Comparison of ENCODE assay signal across 2 cellular contexts in the genomic region with DNA sequence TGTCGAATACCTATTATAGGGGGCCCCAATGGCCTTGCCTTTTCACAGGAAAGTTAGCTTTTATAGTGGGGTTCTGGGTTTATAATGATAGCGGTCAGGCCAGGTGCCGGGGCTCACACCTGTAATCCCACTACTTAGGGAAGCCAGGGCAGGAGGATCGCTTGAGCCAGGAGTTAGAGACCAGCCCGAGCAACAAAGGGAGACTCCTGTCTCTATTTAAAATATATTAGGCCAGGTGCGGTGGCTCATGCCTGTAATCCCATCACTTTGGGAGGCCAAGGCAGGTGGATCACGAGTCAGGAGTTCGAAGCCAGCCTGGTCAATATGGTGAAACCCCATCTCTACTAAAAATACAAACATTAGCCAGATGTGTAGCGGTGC.
TF ChIP-seq lines count a peak whose summit lies in the region.

No MANE protein-coding gene starts in this region.

TF ChIP-seq in IMR-90, 13 proteins besides CTCF, POLR2A, EP300 and RAD21:
- TF ChIP-seq MXI1 (IDR thresholded peaks at IDR 0.05; ENCODE audit: borderline replicate concordance, low read depth, low read length) (no peak), RCOR1 (IDR thresholded peaks at IDR 0.05; ENCODE audit: insufficient replicate concordance, low read length) (no peak), MAZ (IDR thresholded peaks at IDR 0.05; ENCODE audit: borderline replicate concordance, low read depth, low read length) (no peak), CHD1 (IDR thresholded peaks at IDR 0.05; ENCODE audit: low read depth, low read length) (no peak), MAFK (IDR thresholded peaks at IDR 0.05; ENCODE audit: low read depth, low read length) (no peak), FOS (IDR thresholded peaks at IDR 0.05; ENCODE audit: low read depth, low read length) (no peak), NFE2L2 (IDR thresholded peaks at IDR 0.05; ENCODE audit: low read depth, low read length) (no peak), BHLHE40 (IDR thresholded peaks at IDR 0.05; ENCODE audit: low read depth, low read length) (no peak), SMC3 (IDR thresholded peaks at IDR 0.05; ENCODE audit: low read depth, low read length) (no peak), CEBPB (IDR thresholded peaks at IDR 0.05; ENCODE audit: low read depth, low read length) (no peak), RFX5 (IDR thresholded peaks at IDR 0.05; ENCODE audit: low read depth, low read length) (no peak)
- TF ChIP-seq, protein P1, sequence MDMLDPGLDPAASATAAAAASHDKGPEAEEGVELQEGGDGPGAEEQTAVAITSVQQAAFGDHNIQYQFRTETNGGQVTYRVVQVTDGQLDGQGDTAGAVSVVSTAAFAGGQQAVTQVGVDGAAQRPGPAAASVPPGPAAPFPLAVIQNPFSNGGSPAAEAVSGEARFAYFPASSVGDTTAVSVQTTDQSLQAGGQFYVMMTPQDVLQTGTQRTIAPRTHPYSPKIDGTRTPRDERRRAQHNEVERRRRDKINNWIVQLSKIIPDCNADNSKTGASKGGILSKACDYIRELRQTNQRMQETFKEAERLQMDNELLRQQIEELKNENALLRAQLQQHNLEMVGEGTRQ (IDR thresholded peaks at IDR 0.05; ENCODE audit: low read depth, low read length): no peak
- TF ChIP-seq, protein P2, sequence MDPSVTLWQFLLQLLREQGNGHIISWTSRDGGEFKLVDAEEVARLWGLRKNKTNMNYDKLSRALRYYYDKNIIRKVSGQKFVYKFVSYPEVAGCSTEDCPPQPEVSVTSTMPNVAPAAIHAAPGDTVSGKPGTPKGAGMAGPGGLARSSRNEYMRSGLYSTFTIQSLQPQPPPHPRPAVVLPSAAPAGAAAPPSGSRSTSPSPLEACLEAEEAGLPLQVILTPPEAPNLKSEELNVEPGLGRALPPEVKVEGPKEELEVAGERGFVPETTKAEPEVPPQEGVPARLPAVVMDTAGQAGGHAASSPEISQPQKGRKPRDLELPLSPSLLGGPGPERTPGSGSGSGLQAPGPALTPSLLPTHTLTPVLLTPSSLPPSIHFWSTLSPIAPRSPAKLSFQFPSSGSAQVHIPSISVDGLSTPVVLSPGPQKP (IDR thresholded peaks at IDR 0.05; ENCODE audit: borderline replicate concordance, low read depth, low read length): no peak

TF ChIP-seq in H1, 55 proteins besides CTCF, POLR2A, EP300 and RAD21:
- TF ChIP-seq TCF12 (IDR thresholded peaks at IDR 0.05; ENCODE audit: low read depth, low read length) (peak; percentile 96), SP1 (IDR thresholded peaks at IDR 0.05; ENCODE audit: low read depth, low read length) (no peak), BCL11A (IDR thresholded peaks at IDR 0.05; ENCODE audit: low read depth in 2 of 2, low read length in 2 of 2) (no peak), SP4 (IDR thresholded peaks at IDR 0.05; ENCODE audit: low read length) (no peak), CBX5 (IDR thresholded peaks at IDR 0.05; ENCODE audit: low read depth, low read length) (no peak), RXRA (IDR thresholded peaks at IDR 0.05; ENCODE audit: insufficient read depth, low read depth, low read length) (no peak), KDM5A (IDR thresholded peaks at IDR 0.05; ENCODE audit: low read length) (no peak), HDAC6 (IDR thresholded peaks at IDR 0.05; ENCODE audit: low read depth, low read length) (no peak), POLR2AphosphoS5 (IDR thresholded peaks at IDR 0.05; ENCODE audit: low read depth, low read length) (peak; percentile 36; the same call in 1 of the 2 replicates), CTBP2 (IDR thresholded peaks at IDR 0.05; ENCODE audit: borderline replicate concordance, insufficient read depth, insufficient read length, low read length) (no peak), BRCA1 (IDR thresholded peaks at IDR 0.05; ENCODE audit: low read depth, low read length) (no peak), CHD7 (IDR thresholded peaks at IDR 0.05; ENCODE audit: insufficient replicate concordance, low read length) (no peak)
